In the genomic region with DNA sequence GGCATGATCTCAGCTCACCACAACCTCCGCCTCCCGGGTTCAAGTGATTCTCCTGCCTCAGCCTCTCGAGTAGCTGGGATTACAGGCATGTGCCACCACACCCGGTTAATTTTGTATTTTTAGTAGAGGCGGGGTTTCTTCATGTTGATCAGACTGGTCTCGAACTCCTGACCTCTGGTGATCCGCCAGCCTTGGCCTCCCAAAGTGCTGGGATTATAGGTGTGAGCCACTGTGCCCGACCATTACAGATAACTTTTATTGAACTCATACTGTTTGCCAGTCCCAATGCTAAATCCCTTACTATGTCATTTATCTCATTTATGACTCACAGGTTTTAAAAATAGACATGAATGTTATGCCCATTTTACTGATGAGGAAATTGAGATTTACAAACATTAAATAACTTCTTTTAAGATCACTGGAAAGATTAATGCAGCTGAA, we compare ENCODE assay signal across 8 cellular contexts.
DNase-seq lines count a peak whose midpoint lies in the region; ATAC-seq, FAIRE-seq and TF ChIP-seq lines count a peak whose summit lies in the region.
"Not testable (repeated sequence)": the region's sequence is repeated elsewhere in the genome, so short reads cannot be mapped to it uniquely, and the experiment has no call there.

No MANE protein-coding gene starts in this region.

- TF ChIP-seq POLR2A in stomach (IDR thresholded peaks at IDR 0.05) = not testable (repeated sequence)

- not testable (repeated sequence) for BruUV-seq in PC-9 (replicated peaks; lab: Mats Ljungman, UMichigan)

- H3K9ac ChIP-seq in astrocyte (ENCODE audit: low read length) = not testable (repeated sequence)

- H3K27ac ChIP-seq in C4-2B = peak overlapping the region; percentile 78
- H3K27ac ChIP-seq in PC-9 = peak overlapping the region; percentile 98
- H3K27ac ChIP-seq in astrocyte (ENCODE audit: low read depth, low read length) = not testable (repeated sequence)
- peak overlapping the region; percentile 95 for H3K27ac ChIP-seq in epithelial cell of prostate
- H3K27ac ChIP-seq in stomach = peak overlapping the region; percentile 48 to 81 (median 72)

- H3K9me3 ChIP-seq in PC-9 (ENCODE audit: insufficient read depth, low read depth); astrocyte (ENCODE audit: insufficient read depth, low read depth, low read length); stomach: not testable (repeated sequence)

- TF ChIP-seq CTCF in C4-2B (conservative IDR thresholded peaks at IDR 0.05); HFFc6 (IDR thresholded peaks at IDR 0.05); PC-9 (conservative IDR thresholded peaks at IDR 0.05); astrocyte (IDR thresholded peaks at IDR 0.05; ENCODE audit: insufficient read depth, low read depth, low read length); osteocyte (IDR thresholded peaks at IDR 0.05); stomach (IDR thresholded peaks at IDR 0.05): not testable (repeated sequence)

- H2AFZ ChIP-seq in PC-9 = peak overlapping the region; percentile 23; the same call in 1 of the 2 replicates
- H2AFZ ChIP-seq in astrocyte (ENCODE audit: low read depth, low read length) = not testable (repeated sequence)

- H3K79me2 ChIP-seq in PC-9 (ENCODE audit: low read depth); astrocyte (ENCODE audit: insufficient read depth, low read length): not testable (repeated sequence)

- CTCF ChIA-PET in PC-9 (lab: Charles Lee) = interaction anchor here (1.2 kb wide), 1 partner anchor 34 kb away, joined by 4 read pairs; no protein-coding TSS in a partner anchor

- H3K27me3 Mint-ChIP-seq in HFFc6 (ENCODE audit: insufficient read depth); astrocyte (ENCODE audit: low read depth, unreplicated experiment); osteocyte (ENCODE audit: unreplicated experiment): not testable (repeated sequence)

- not testable (repeated sequence) for H3K27me3 ChIP-seq in PC-9 (ENCODE audit: insufficient read depth, low read depth); astrocyte (ENCODE audit: insufficient read depth, low read length); stomach

- peak overlapping the region; percentile 83 for H3K4me2 ChIP-seq in PC-9
- H3K4me2 ChIP-seq in astrocyte (ENCODE audit: low read length) = not testable (repeated sequence)

- FAIRE-seq in astrocyte (lab: Jason Lieb, UNC) = not testable (repeated sequence)

- not testable (repeated sequence) for H3K36me3 Mint-ChIP-seq in HFFc6 (ENCODE audit: low read depth); astrocyte (ENCODE audit: low read depth, unreplicated experiment); osteocyte (ENCODE audit: unreplicated experiment)

- peak overlapping the region; percentile 40; the same call in 1 of the 2 replicates for H3K4me3 ChIP-seq in PC-9
- not testable (repeated sequence) for H3K4me3 ChIP-seq in astrocyte (ENCODE audit: insufficient read depth, low read depth, low read length); stomach

- peaks cover 62% of the 10 kb centered on the region for H3K4me1 Mint-ChIP-seq in HFFc6 (ENCODE audit: low read depth)
- peaks cover 19% of the 10 kb centered on the region for H3K4me1 Mint-ChIP-seq in astrocyte (ENCODE audit: low read depth, unreplicated experiment)
- peaks cover 52% of the 10 kb centered on the region for H3K4me1 Mint-ChIP-seq in osteocyte (ENCODE audit: unreplicated experiment)

- ATAC-seq in left colon = peak; percentile 41

- 27 to 79% (median 38%) methylated on average over 8 of the region's 8 CpGs for WGBS in stomach, 5 donors

- H3K27ac Mint-ChIP-seq in HFFc6 (peak overlapping the region; percentile 4; the same call in 1 of the 2 replicates), astrocyte (ENCODE audit: unreplicated experiment) (peak overlapping the region; percentile 53), osteocyte (ENCODE audit: unreplicated experiment) (peak overlapping the region; percentile 86)

- H3F3A ChIP-seq in PC-9 (ENCODE audit: insufficient read depth, low read depth) = peaks cover 58% of the 10 kb centered on the region

- H4K20me1 ChIP-seq in PC-9 (ENCODE audit: insufficient read depth); astrocyte (ENCODE audit: insufficient read depth, low read length): not testable (repeated sequence)

- not testable (repeated sequence) for H3K4me3 Mint-ChIP-seq in HFFc6; astrocyte (ENCODE audit: unreplicated experiment); osteocyte (ENCODE audit: unreplicated experiment)

- POLR2A ChIA-PET in PC-9 (lab: Charles Lee; ENCODE audit: unreplicated experiment) = not testable (repeated sequence)

- not testable (repeated sequence) for H3K36me3 ChIP-seq in PC-9 (ENCODE audit: low read depth); astrocyte (ENCODE audit: insufficient read depth, low read length); stomach

- H3K4me1 ChIP-seq in PC-9 (replicated peaks; ENCODE audit: insufficient read depth) (peaks cover 68% of the 10 kb centered on the region), astrocyte (ENCODE audit: insufficient read depth, low read length) (peaks cover 24% of the 10 kb centered on the region), stomach (peaks cover 3 to 33% (median 17%) of the 10 kb centered on the region in 4 donors)

- TF ChIP-seq EP300 in stomach (IDR thresholded peaks at IDR 0.05) = not testable (repeated sequence)

- DNase-seq in HFFc6; astrocyte (ENCODE audit: low read depth); epithelial cell of prostate (ENCODE audit: low read depth, low spot score); osteocyte (ENCODE audit: extremely low spot score, unreplicated experiment); stomach: not testable (repeated sequence)
- DNase-seq in PC-9 (peak in 1 of 2 experiments; percentile 52), left colon (peak in 1 of 2 donors; percentile 33)

- H3K9me2 ChIP-seq in PC-9 (ENCODE audit: insufficient read depth) = not testable (repeated sequence)

- H3K9me3 Mint-ChIP-seq in HFFc6; astrocyte (ENCODE audit: unreplicated experiment); osteocyte (ENCODE audit: unreplicated experiment): not testable (repeated sequence)

- intact Hi-C loops in PC-9 (cut with micrococcal nuclease; ENCODE audit: unreplicated experiment) = loop anchor here (1.0 to 5.0 kb wide), 2 partner anchors 82 to 165 kb away; no protein-coding TSS in a partner anchor
- intact Hi-C loops in left colon (cut with DNase I, micrococcal nuclease); stomach (cut with DNase I; ENCODE audit: low total_unique reads): not testable (repeated sequence)

Comparison
In these comparisons a context has a peak if more than half of its experiments do, and no peak if none do; other contexts are left out.
1. H3K27ac Mint-ChIP-seq: peak in every context shown above with its lines; median percentile 86 in osteocyte; 53 in astrocyte; 4 in HFFc6.